Comparison of ENCODE assay signal across 31 cellular contexts in genomic region chr12:2984698-2985097, GRCh38.
"Had no signal": no experiment of that assay in that cellular context is flagged by ENCODE, and none has a peak within 500 bp of the region (broad histone marks: within the 10 kb centered on the region; RNA-seq: fewer than 3 reads in every experiment).

No MANE protein-coding gene starts in this region.

- FAIRE-seq: endometrium, endothelial cell of umbilical vein had no signal

- H3K4me3 Mint-ChIP-seq: activated CD4-positive, alpha-beta memory T cell treated with anti-CD3 and anti-CD28 coated beads for 36 hours; activated CD4-positive, alpha-beta T cell treated with anti-CD3 and anti-CD28 coated beads for 36 hours; activated CD4-positive, alpha-beta T cell treated with anti-CD3 and anti-CD28 coated beads, Interleukin-2, amount 10 ng/mL, durations not matched to agents 24 days and 14 days; activated CD8-positive, alpha-beta memory T cell treated with anti-CD3 and anti-CD28 coated beads, Interleukin-2, amount 10 ng/mL, durations not matched to agents 7 days and 5 days; activated CD8-positive, alpha-beta T cell treated with anti-CD3 and anti-CD28 coated beads, Interleukin-2, amount 10 ng/mL, durations not matched to agents 7 days and 5 days; activated naive CD4-positive, alpha-beta T cell treated with anti-CD3 and anti-CD28 coated beads for 36 hours; activated naive CD4-positive, alpha-beta T cell treated with anti-CD3 and anti-CD28 coated beads, Interleukin-2, amount 50 U/mL, for 24 hours; activated naive CD8-positive, alpha-beta T cell treated with anti-CD3 and anti-CD28 coated beads for 36 hours; activated naive CD8-positive, alpha-beta T cell treated with anti-CD3 and anti-CD28 coated beads, Interleukin-2, amount 50 U/mL, for 24 hours; activated T-helper 1 cell treated with anti-CD3 and anti-CD28 coated beads, Interleukin-12 subunit alpha, Interleukin-12 subunit beta, Interleukin-2, Interleukin-4 antibody, amounts not matched to agents 30 ng/mL and 10 ng/mL and 1 ng/mL, durations not matched to agents 14 hours and 24 hours and 36 hours had no signal

- H3K9me3 ChIP-seq: body of pancreas, colonic mucosa had no signal

- H3K36me3 Mint-ChIP-seq: activated CD4-positive, alpha-beta memory T cell treated with anti-CD3 and anti-CD28 coated beads for 36 hours; activated CD8-positive, alpha-beta memory T cell treated with anti-CD3 and anti-CD28 coated beads, Interleukin-2, amount 10 ng/mL, durations not matched to agents 7 days and 5 days; activated naive CD4-positive, alpha-beta T cell treated with anti-CD3 and anti-CD28 coated beads, Interleukin-2, amount 50 U/mL, for 24 hours had no signal

- H3K36me3 ChIP-seq: adrenal gland, cardiac muscle cell, colonic mucosa, gastroesophageal sphincter had no signal

- H3K4me1 Mint-ChIP-seq: activated CD4-positive, alpha-beta T cell treated with anti-CD3 and anti-CD28 coated beads for 36 hours; activated CD4-positive, alpha-beta T cell treated with anti-CD3 and anti-CD28 coated beads, Interleukin-2, amount 10 ng/mL, durations not matched to agents 24 days and 14 days; activated CD8-positive, alpha-beta memory T cell treated with anti-CD3 and anti-CD28 coated beads, Interleukin-2, amount 10 ng/mL, durations not matched to agents 7 days and 5 days; activated naive CD4-positive, alpha-beta T cell treated with anti-CD3 and anti-CD28 coated beads, Interleukin-2, amount 50 U/mL, for 24 hours; activated naive CD8-positive, alpha-beta T cell treated with anti-CD3 and anti-CD28 coated beads, Interleukin-2, amount 50 U/mL, for 24 hours had no signal

- H3K27ac Mint-ChIP-seq: activated CD4-positive, alpha-beta memory T cell treated with anti-CD3 and anti-CD28 coated beads for 36 hours; activated CD4-positive, alpha-beta T cell treated with anti-CD3 and anti-CD28 coated beads for 36 hours; activated CD4-positive, alpha-beta T cell treated with anti-CD3 and anti-CD28 coated beads, Interleukin-2, amount 10 ng/mL, durations not matched to agents 24 days and 14 days; activated CD8-positive, alpha-beta memory T cell treated with anti-CD3 and anti-CD28 coated beads, Interleukin-2, amount 10 ng/mL, durations not matched to agents 7 days and 5 days; activated CD8-positive, alpha-beta T cell treated with anti-CD3 and anti-CD28 coated beads, Interleukin-2, amount 10 ng/mL, durations not matched to agents 7 days and 5 days; activated naive CD4-positive, alpha-beta T cell treated with anti-CD3 and anti-CD28 coated beads for 36 hours; activated naive CD4-positive, alpha-beta T cell treated with anti-CD3 and anti-CD28 coated beads, Interleukin-2, amount 50 U/mL, for 24 hours; activated naive CD8-positive, alpha-beta T cell treated with anti-CD3 and anti-CD28 coated beads for 36 hours; activated naive CD8-positive, alpha-beta T cell treated with anti-CD3 and anti-CD28 coated beads, Interleukin-2, amount 50 U/mL, for 24 hours; activated T-helper 1 cell treated with anti-CD3 and anti-CD28 coated beads, Interleukin-12 subunit alpha, Interleukin-12 subunit beta, Interleukin-2, Interleukin-4 antibody, amounts not matched to agents 30 ng/mL and 10 ng/mL and 1 ng/mL, durations not matched to agents 14 hours and 24 hours and 36 hours; activated T-helper 2 cell treated with anti-CD3 and anti-CD28 coated beads, Interferon-gamma antibody, Interleukin-2, Interleukin-4, amounts not matched to agents 10 μg/mL and 5 μg/mL and 100 μg/mL, durations not matched to agents 14 hours and 24 hours and 36 hours had no signal

- H3K27ac ChIP-seq: adrenal gland, cardiac muscle cell, colonic mucosa, gastroesophageal sphincter had no signal

- H3K27me3 Mint-ChIP-seq: activated CD4-positive, alpha-beta memory T cell treated with anti-CD3 and anti-CD28 coated beads for 36 hours; activated CD4-positive, alpha-beta T cell treated with anti-CD3 and anti-CD28 coated beads, Interleukin-2, amount 10 ng/mL, durations not matched to agents 24 days and 14 days; activated CD8-positive, alpha-beta memory T cell treated with anti-CD3 and anti-CD28 coated beads, Interleukin-2, amount 10 ng/mL, durations not matched to agents 7 days and 5 days; activated naive CD8-positive, alpha-beta T cell treated with anti-CD3 and anti-CD28 coated beads for 36 hours; activated naive CD8-positive, alpha-beta T cell treated with anti-CD3 and anti-CD28 coated beads, Interleukin-2, amount 50 U/mL, for 24 hours had no signal

- H3K4me1 ChIP-seq: adrenal gland, colonic mucosa, gastroesophageal sphincter had no signal

- H3K9me3 Mint-ChIP-seq: activated CD4-positive, alpha-beta T cell treated with anti-CD3 and anti-CD28 coated beads, Interleukin-2, amount 10 ng/mL, durations not matched to agents 24 days and 14 days; activated T-helper 1 cell treated with anti-CD3 and anti-CD28 coated beads, Interleukin-12 subunit alpha, Interleukin-12 subunit beta, Interleukin-2, Interleukin-4 antibody, amounts not matched to agents 30 ng/mL and 10 ng/mL and 1 ng/mL, durations not matched to agents 14 hours and 24 hours and 36 hours had no signal

- H3K27me3 ChIP-seq: adrenal gland, body of pancreas, cardiac muscle cell, colonic mucosa, gastroesophageal sphincter had no signal

- DNase-seq: activated CD4-positive, alpha-beta memory T cell treated with anti-CD3 and anti-CD28 coated beads for 36 hours; activated CD4-positive, alpha-beta T cell treated with anti-CD3 and anti-CD28 coated beads for 36 hours; activated CD4-positive, alpha-beta T cell treated with anti-CD3 and anti-CD28 coated beads, Interleukin-2, amount 10 ng/mL, durations not matched to agents 24 days and 14 days; activated CD4-positive, CD25-positive, alpha-beta regulatory T cell; activated CD4-positive, CD25-positive, alpha-beta regulatory T cell treated with anti-CD3 and anti-CD28 coated beads, Interleukin-2, amount 50 U/mL, for 72 hours; activated CD8-positive, alpha-beta memory T cell treated with anti-CD3 and anti-CD28 coated beads, Interleukin-2, amount 10 ng/mL, durations not matched to agents 7 days and 5 days; activated CD8-positive, alpha-beta memory T cell treated with anti-CD3 and anti-CD28 coated beads, Interleukin-2, amount 50 U/mL, for 4 hours; activated CD8-positive, alpha-beta T cell treated with anti-CD3 and anti-CD28 coated beads, Interleukin-2, amount 10 ng/mL, durations not matched to agents 7 days and 5 days; activated effector memory CD4-positive, alpha-beta T cell treated with anti-CD3 and anti-CD28 coated beads, Interleukin-2, amount 50 U/mL, for 16 hours; activated naive CD4-positive, alpha-beta T cell treated with anti-CD3 and anti-CD28 coated beads for 36 hours; activated naive CD8-positive, alpha-beta T cell treated with anti-CD3 and anti-CD28 coated beads for 36 hours; activated naive CD8-positive, alpha-beta T cell treated with anti-CD3 and anti-CD28 coated beads, Interleukin-2, amount 50 U/mL, for 24 hours; activated T-cell treated with anti-CD3 and anti-CD28 coated beads, Interleukin-2, amount 50 U/mL, for 1 hour; activated T-cell treated with anti-CD3 and anti-CD28 coated beads, Interleukin-2, amount 50 U/mL, for 48 hours; adrenal gland; amygdala; aorta; body of pancreas; central memory CD4-positive, alpha-beta T cell; cerebellar nuclear complex; colonic mucosa; effector CD8-positive, alpha-beta T cell; foreskin fibroblast; T-helper 2 cell had no signal

- H3K4me3 ChIP-seq: adrenal gland, body of pancreas, cardiac muscle cell, colonic mucosa, gastroesophageal sphincter had no signal
